ENCODE assay signal across 29 cellular contexts in genomic region chr3:140821493-140821892, GRCh38.
"Had no signal": no experiment of that assay in that cellular context is flagged by ENCODE, and none has a peak within 500 bp of the region (broad histone marks: within the 10 kb centered on the region; RNA-seq: fewer than 3 reads in every experiment).

No MANE protein-coding gene starts in this region.

- DNase-seq: naive thymus-derived CD4-positive, alpha-beta T cell; natural killer cell; occipital lobe; ovary; posterior cingulate gyrus; psoas muscle; right cardiac atrium; right lobe of liver; sigmoid colon; small intestine; stimulated activated CD4-positive, alpha-beta T cell treated with anti-CD3 and anti-CD28 coated beads, Interleukin-15, amount 100 ng/mL, for 24 hours; stimulated activated CD4-positive, alpha-beta T cell treated with anti-CD3 and anti-CD28 coated beads, Interleukin-2, amount 100 ng/mL, for 24 hours; stimulated activated CD4-positive, alpha-beta T cell treated with anti-CD3 and anti-CD28 coated beads, Interleukin-2, amount 100 ng/mL, for 48 hours; stimulated activated CD4-positive, alpha-beta T cell treated with anti-CD3 and anti-CD28 coated beads, Interleukin-4, amount 100 ng/mL, for 24 hours; stimulated activated naive CD8-positive, alpha-beta T cell treated with anti-CD3 and anti-CD28 coated beads, Interleukin-15, amount 100 ng/mL, for 72 hours; stimulated activated naive CD8-positive, alpha-beta T cell treated with anti-CD3 and anti-CD28 coated beads, Interleukin-15, Interleukin-2, amounts not matched to agents 100 U/mL and 50 U/mL, for 24 hours; substantia nigra; testis; tibial artery; transverse colon; upper lobe of right lung; uterus had no signal

- H3K4me3 ChIP-seq: ovary, psoas muscle, right lobe of liver, sigmoid colon, suprapubic skin, testis, tibial artery, transverse colon, upper lobe of right lung, uterus had no signal

- H3K27ac Mint-ChIP-seq: natural killer cell; nephron; progenitor cell of endocrine pancreas; stimulated activated effector memory CD8-positive, alpha-beta T cell treated with anti-CD3 and anti-CD28 coated beads, Interleukin-12 subunit alpha, Interleukin-12 subunit beta, amount 100 ng/mL, for 72 hours; type B pancreatic cell had no signal

- H3K27me3 ChIP-seq: ovary, right lobe of liver, sigmoid colon, suprapubic skin, testis, tibial artery, transverse colon, upper lobe of right lung, uterus had no signal

- ATAC-seq: naive thymus-derived CD4-positive, alpha-beta T cell; natural killer cell; psoas muscle; right cardiac atrium; right lobe of liver; stimulated activated effector memory CD8-positive, alpha-beta T cell treated with anti-CD3 and anti-CD28 coated beads, Interleukin-12 subunit alpha, Interleukin-12 subunit beta, amount 100 ng/mL, for 72 hours; stimulated activated naive CD8-positive, alpha-beta T cell treated with anti-CD3 and anti-CD28 coated beads, Interleukin-15, amount 100 ng/mL, for 72 hours; stimulated activated naive CD8-positive, alpha-beta T cell treated with anti-CD3 and anti-CD28 coated beads, Interleukin-15, Interleukin-2, amounts not matched to agents 100 U/mL and 50 U/mL, for 24 hours; upper lobe of right lung had no signal

- H3K27me3 Mint-ChIP-seq: progenitor cell of endocrine pancreas; stimulated activated naive CD8-positive, alpha-beta T cell treated with anti-CD3 and anti-CD28 coated beads, Interleukin-15, amount 100 ng/mL, for 72 hours had no signal

- H3K9me3 Mint-ChIP-seq: natural killer cell; nephron; neural crest cell; stimulated activated effector memory CD8-positive, alpha-beta T cell treated with anti-CD3 and anti-CD28 coated beads, Interleukin-12 subunit alpha, Interleukin-12 subunit beta, amount 100 ng/mL, for 72 hours; stimulated activated naive CD8-positive, alpha-beta T cell treated with anti-CD3 and anti-CD28 coated beads, Interleukin-15, amount 100 ng/mL, for 72 hours; type B pancreatic cell had no signal

- H2AFZ ChIP-seq: parathyroid adenoma had no signal

- H3K79me2 ChIP-seq: parathyroid adenoma had no signal

- H3K4me3 Mint-ChIP-seq: naive thymus-derived CD4-positive, alpha-beta T cell; natural killer cell; nephron; neural crest cell; stimulated activated effector memory CD8-positive, alpha-beta T cell treated with anti-CD3 and anti-CD28 coated beads, Interleukin-12 subunit alpha, Interleukin-12 subunit beta, amount 100 ng/mL, for 72 hours; stimulated activated naive CD8-positive, alpha-beta T cell treated with anti-CD3 and anti-CD28 coated beads, Interleukin-15, amount 100 ng/mL, for 72 hours; type B pancreatic cell had no signal

- H3K4me1 ChIP-seq: parathyroid adenoma, psoas muscle, right lobe of liver, sigmoid colon, suprapubic skin, testis, tibial artery, transverse colon, upper lobe of right lung, uterus had no signal

- H3K9ac ChIP-seq: parathyroid adenoma had no signal

- H3K4me1 Mint-ChIP-seq: natural killer cell; stimulated activated effector memory CD8-positive, alpha-beta T cell treated with anti-CD3 and anti-CD28 coated beads, Interleukin-12 subunit alpha, Interleukin-12 subunit beta, amount 100 ng/mL, for 72 hours; stimulated activated naive CD8-positive, alpha-beta T cell treated with anti-CD3 and anti-CD28 coated beads, Interleukin-15, amount 100 ng/mL, for 72 hours had no signal

- H3K9me3 ChIP-seq: ovary, psoas muscle, right lobe of liver, sigmoid colon, suprapubic skin, testis, tibial artery, transverse colon, upper lobe of right lung, uterus had no signal

- H3K36me3 Mint-ChIP-seq: naive thymus-derived CD4-positive, alpha-beta T cell; natural killer cell; stimulated activated effector memory CD8-positive, alpha-beta T cell treated with anti-CD3 and anti-CD28 coated beads, Interleukin-12 subunit alpha, Interleukin-12 subunit beta, amount 100 ng/mL, for 72 hours; type B pancreatic cell had no signal

- H3K27ac ChIP-seq: ovary, parathyroid adenoma, psoas muscle, right lobe of liver, sigmoid colon, suprapubic skin, testis, tibial artery, transverse colon, upper lobe of right lung, uterus had no signal

- H3K36me3 ChIP-seq: ovary, right lobe of liver, sigmoid colon, suprapubic skin, tibial artery, transverse colon, upper lobe of right lung, uterus had no signal
